ENCODE assay signal across 14 cellular contexts in the genomic region with DNA sequence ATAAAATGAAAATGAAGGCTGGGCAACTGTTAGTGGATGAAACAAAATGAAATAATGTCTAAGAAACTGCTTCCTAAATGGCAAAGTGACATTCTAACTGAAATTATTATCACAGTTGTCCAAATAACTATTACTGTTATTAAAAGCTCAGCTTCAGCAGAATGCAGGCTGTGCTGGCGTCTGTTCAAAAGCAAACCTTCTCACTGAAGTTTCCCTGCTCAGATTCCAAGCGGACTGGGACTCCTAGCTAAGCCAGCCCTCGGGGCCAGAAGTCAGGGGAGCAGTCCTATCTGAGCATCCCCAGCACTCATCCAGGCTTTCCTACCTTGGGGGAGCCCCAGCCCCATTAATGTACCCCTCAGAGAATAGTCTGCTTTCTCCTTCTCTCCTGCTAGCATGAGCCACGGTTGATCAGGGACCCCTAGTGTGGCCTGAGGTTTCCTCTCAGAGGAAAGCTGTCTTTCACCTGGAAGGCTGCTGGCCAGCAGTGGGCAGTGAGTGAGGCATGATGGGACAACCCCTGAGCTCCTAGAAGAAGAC.
A peak's percentile ranks its signal among the peaks of the same experiment; 100 is the strongest.
DNase-seq lines count a peak whose midpoint lies in the region; TF ChIP-seq lines count a peak whose summit lies in the region.
"Had no signal": no experiment of that assay in that cellular context is flagged by ENCODE, and none has a peak within 500 bp of the region (broad histone marks: within the 10 kb centered on the region; RNA-seq: fewer than 3 reads in every experiment).

No MANE protein-coding gene starts in this region.

- peaks cover 84% of the 10 kb centered on the region for H3K9me3 Mint-ChIP-seq in endodermal cell

- peak overlapping the region; percentile 72; the same call in 1 of the 2 replicates for H3K4me2 ChIP-seq in BLaER1
- H3K4me2 ChIP-seq in Karpas-422 (ENCODE audit: low read depth, low read length, poor library complexity, severe bottlenecking), result peak overlapping the region; percentile 57
- H3K4me2 ChIP-seq in neuronal stem cell (ENCODE audit: insufficient read depth, low read length, poor library complexity, severe bottlenecking), result no peak overlapping the region

- no peak overlapping the region for H3K23ac ChIP-seq in neuronal stem cell (ENCODE audit: low read depth, low read length, poor library complexity)

- H3K27ac Mint-ChIP-seq in endodermal cell, result no peak overlapping the region
- H3K27ac Mint-ChIP-seq: CD4-positive, alpha-beta T cell; H9 had no signal

- whole genome bisulfite sequencing in neuronal stem cell (ENCODE audit: extremely low coverage in 2 of 2, insufficient read length in 2 of 2, insufficient replicate concordance in 1 of 2), 2 donors, result no CpG with 5 or more reads among the region's 4 CpGs
- WGBS in endodermal cell (ENCODE audit: insufficient coverage in 1 of 2, insufficient read length in 1 of 2), 2 experiments, result 73 to 88% methylated on average over 3 to 4 of the region's 4 CpGs

- in situ Hi-C loops in GM13977 (cut with MboI; ENCODE audit: low pct_unique_long_range_greater_than_20kb, low sequenced_read_pairs, unreplicated experiment), result no loop called here

- no peak for TF ChIP-seq CTCF in GM13977 (IDR thresholded peaks at IDR 0.05; ENCODE audit: extremely low read depth, insufficient read depth, missing control alignments)
- no peak for TF ChIP-seq CTCF in endodermal cell (conservative IDR thresholded peaks at IDR 0.05)

- H2BK5ac ChIP-seq in neuronal stem cell (ENCODE audit: low read length), result no peak overlapping the region

- H2AK5ac ChIP-seq in neuronal stem cell (ENCODE audit: low read depth, low read length), result no peak overlapping the region

- H4K8ac ChIP-seq in neuronal stem cell (ENCODE audit: low read depth, low read length), result no peak overlapping the region

- no peak overlapping the region for H3K4me3 ChIP-seq in BLaER1
- H3K4me3 ChIP-seq in Karpas-422 (ENCODE audit: low read length), result no peak overlapping the region
- no peak overlapping the region for H3K4me3 ChIP-seq in SJSA1
- H3K4me3 ChIP-seq in neuronal stem cell (ENCODE audit: low read length in 2 of 2), result no peak overlapping the region
- no peak overlapping the region for H3K4me3 ChIP-seq in endodermal cell (ENCODE audit: low read length)

- H3K27me3 Mint-ChIP-seq in endodermal cell (ENCODE audit: insufficient read depth), result peaks cover 2% of the 10 kb centered on the region

- H2BK120ac ChIP-seq in neuronal stem cell (ENCODE audit: low read depth, low read length), result no peak overlapping the region

- H3K4me1 ChIP-seq in BLaER1 (peaks cover 33% of the 10 kb centered on the region), Karpas-422 (ENCODE audit: low read length) (peaks cover 20% of the 10 kb centered on the region), SJSA1 (replicated peaks) (peaks cover 4% of the 10 kb centered on the region; the same call in 1 of the 2 replicates), neuronal stem cell (ENCODE audit: control insufficient read depth in 2 of 2, insufficient read depth in 1 of 2, low read depth in 1 of 2, low read length in 2 of 2) (no peaks in the 10 kb centered on the region), endodermal cell (ENCODE audit: control insufficient read depth, insufficient read depth, low read length) (no peaks in the 10 kb centered on the region)
- H3K4me1 ChIP-seq: Caco-2 had no signal

- H3K27ac ChIP-seq in BLaER1 (no peak overlapping the region), Karpas-422 (ENCODE audit: low read length) (no peak overlapping the region), SJSA1 (0 out of 2 replicates have a peak overlapping the region, but pooled peaks have one; percentile 3), neuronal stem cell (replicated peaks; ENCODE audit: low read length) (no peak overlapping the region), endodermal cell (ENCODE audit: low read depth, low read length) (no peak overlapping the region)
- H3K27ac ChIP-seq: C4-2B had no signal

- no peak overlapping the region for H2BK12ac ChIP-seq in neuronal stem cell (ENCODE audit: low read length)

- peaks cover 1% of the 10 kb centered on the region for H3K36me3 Mint-ChIP-seq in endodermal cell (ENCODE audit: low read depth)

- H3K9me2 ChIP-seq in Karpas-422 (replicated peaks; ENCODE audit: insufficient read depth, low read length), result no peaks in the 10 kb centered on the region

- H3K14ac ChIP-seq in neuronal stem cell (ENCODE audit: low read length), result peak overlapping the region; percentile 67

- H3K9ac ChIP-seq in BLaER1 (no peak overlapping the region), Karpas-422 (ENCODE audit: low read length) (no peak overlapping the region), neuronal stem cell (ENCODE audit: low read depth, low read length, poor library complexity) (no peak overlapping the region), endodermal cell (ENCODE audit: extremely low read depth, low read length, poor library complexity, severe bottlenecking) (no peak overlapping the region)

- H3K79me1 ChIP-seq in neuronal stem cell (ENCODE audit: low read depth, low read length), result no peaks in the 10 kb centered on the region

- H3K18ac ChIP-seq in neuronal stem cell (ENCODE audit: low read length), result no peak overlapping the region

- H2BK15ac ChIP-seq in neuronal stem cell (ENCODE audit: low read length), result no peak overlapping the region

- H3K4me1 Mint-ChIP-seq in endodermal cell, result no peaks in the 10 kb centered on the region
- H3K4me1 Mint-ChIP-seq: H9 had no signal

- H4K20me1 ChIP-seq in BLaER1 (no peaks in the 10 kb centered on the region), Karpas-422 (ENCODE audit: insufficient read depth, low read depth, low read length) (no peaks in the 10 kb centered on the region)

- H3K4ac ChIP-seq in neuronal stem cell (ENCODE audit: low read length), result no peak overlapping the region

- H3K79me2 ChIP-seq in Karpas-422 (ENCODE audit: low read length), result no peaks in the 10 kb centered on the region

- H3K9me3 ChIP-seq in BLaER1 (peaks cover 18% of the 10 kb centered on the region), Karpas-422 (ENCODE audit: low read length) (no peaks in the 10 kb centered on the region), SJSA1 (replicated peaks) (0 out of 2 replicates have a peak, but pooled peaks cover 5% of the 10 kb centered on the region), neuronal stem cell (replicated peaks in 1 of 2; ENCODE audit: control insufficient read depth in 2 of 2, insufficient read depth in 1 of 2, low read depth in 1 of 2, low read length in 2 of 2) (peaks cover 0 to 16% of the 10 kb centered on the region in 2 donors), endodermal cell (ENCODE audit: control insufficient read depth, low read length) (peaks cover 55% of the 10 kb centered on the region)
- H3K9me3 ChIP-seq: Caco-2 had no signal

- H3K27me3 ChIP-seq in BLaER1 (no peaks in the 10 kb centered on the region), Karpas-422 (ENCODE audit: low read length) (no peaks in the 10 kb centered on the region), SJSA1 (replicated peaks) (no peaks in the 10 kb centered on the region), neuronal stem cell (ENCODE audit: control insufficient read depth in 3 of 3, insufficient read depth in 3 of 3, low read depth in 1 of 3, low read length in 3 of 3) (no peaks in the 10 kb centered on the region), endodermal cell (ENCODE audit: control insufficient read depth, insufficient read depth, low read length, poor library complexity, severe bottlenecking) (no peaks in the 10 kb centered on the region)

- no peak overlapping the region for H4K91ac ChIP-seq in neuronal stem cell (ENCODE audit: low read depth, low read length, poor library complexity)

- H3K36me3 ChIP-seq in BLaER1 (no peaks in the 10 kb centered on the region), Karpas-422 (ENCODE audit: insufficient read depth, low read length) (no peaks in the 10 kb centered on the region), SJSA1 (no peaks in the 10 kb centered on the region), neuronal stem cell (replicated peaks in 1 of 2; ENCODE audit: control insufficient read depth in 2 of 2, insufficient read depth in 2 of 2, low read length in 2 of 2) (no peaks in the 10 kb centered on the region), endodermal cell (ENCODE audit: control insufficient read depth, insufficient read depth, low read length) (no peaks in the 10 kb centered on the region)

- H2AFZ ChIP-seq in Karpas-422 (ENCODE audit: low read length) (no peak overlapping the region), neuronal stem cell (ENCODE audit: low read length) (no peak overlapping the region)

- DNase-seq in Karpas-422 (no peak), SJSA1 (ENCODE audit: low read depth in 1 of 2, low spot score in 2 of 2) (no peak), neuronal stem cell (ENCODE audit: low spot score) (no peak), dedifferentiated amniotic fluid mesenchymal stem cell (ENCODE audit: extremely low spot score) (no peak), GM13977 (ENCODE audit: low spot score) (no peak), endodermal cell (no peak), HK-2 (ENCODE audit: unreplicated experiment) (no peak)
- DNase-seq: 8988T; Caco-2; CD4-positive, alpha-beta T cell; GDM1; H9 had no signal

- no peak overlapping the region for H3K4me3 Mint-ChIP-seq in endodermal cell
- H3K4me3 Mint-ChIP-seq: CD4-positive, alpha-beta T cell; H9 had no signal
